In genomic region chr4:169650227-169650936, GRCh38 we compare ENCODE assay signal across 30 cellular contexts. TPM values are rescaled to one million over a fixed set of nuclear protein-coding genes. Genes with fewer than 3 reads are reported as not detected.
DNase-seq lines count a peak whose midpoint lies in the region; ATAC-seq, FAIRE-seq and TF ChIP-seq lines count a peak whose summit lies in the region.
"Had no signal": no experiment of that assay in that cellular context is flagged by ENCODE, and none has a peak within 500 bp of the region (broad histone marks: within the 10 kb centered on the region; RNA-seq: fewer than 3 reads in every experiment).

No MANE protein-coding gene starts in this region.

- no peaks in the 10 kb centered on the region for H3K27me3 Mint-ChIP-seq in CD8-positive, alpha-beta memory T cell
- H3K27me3 Mint-ChIP-seq: activated naive CD8-positive, alpha-beta T cell; central memory CD8-positive, alpha-beta T cell; T-cell had no signal

- H3K27me3 ChIP-seq in CD8-positive, alpha-beta memory T cell (ENCODE audit: insufficient read depth, low read length, poor library complexity, severe bottlenecking): no peaks in the 10 kb centered on the region
- H3K27me3 ChIP-seq in K562 (ENCODE audit: control insufficient read depth in 2 of 2, insufficient read depth in 2 of 2, low read length in 2 of 2) (no peaks in the 10 kb centered on the region), hepatocyte (no peaks in the 10 kb centered on the region), psoas muscle (ENCODE audit: insufficient read depth in 3 of 3, low read length in 2 of 3) (no peaks in the 10 kb centered on the region), ovary (no peaks in the 10 kb centered on the region)
- H3K27me3 ChIP-seq: ascending aorta, BLaER1, neutrophil, SJCRH30, tibial nerve had no signal

- H3K79me2 ChIP-seq in K562 (ENCODE audit: control insufficient read depth, insufficient read depth, low read length) (peaks cover 60% of the 10 kb centered on the region), hepatocyte (peaks cover 65% of the 10 kb centered on the region)

- H3K36me3 Mint-ChIP-seq in CD8-positive, alpha-beta memory T cell: peaks cover 9 to 23% (median 10%) of the 10 kb centered on the region in 3 donors

- peaks cover 14 to 54% (median 49%) of the 10 kb centered on the region in 3 donors for H3K4me1 Mint-ChIP-seq in CD8-positive, alpha-beta memory T cell

- TF ChIP-seq EP300 in K562 (IDR thresholded peaks at IDR 0.05; ENCODE audit: low read length) (no peak), ovary (IDR thresholded peaks at IDR 0.05) (no peak)

- no peaks in the 10 kb centered on the region for H3K9me1 ChIP-seq in K562 (ENCODE audit: control insufficient read depth, insufficient read depth, low read length)

- DNase-seq in CD8-positive, alpha-beta memory T cell: no peak
- DNase-seq in K562 (ENCODE audit: extremely low read depth in 1 of 4, low spot score in 3 of 4) (no peak), hepatocyte (ENCODE audit: low spot score) (no peak), psoas muscle (no peak), ovary (no peak), frontal cortex (ENCODE audit: low spot score in 2 of 2) (no peak), COLO829 (ENCODE audit: low spot score) (no peak)
- DNase-seq: activated CD8-positive, alpha-beta T cell treated with anti-CD3 and anti-CD28 coated beads, Interleukin-2, amount 10 ng/mL, durations not matched to agents 7 days and 5 days; Caco-2; dermis blood vessel endothelial cell; GDM1; KBM-7; mesenchymal stem cell; MM.1S; NCI-H1417 treated with DMSO at 0.1 percent for 48 hours; NCI-H2081; NCI-H226; SJCRH30; stimulated activated CD4-positive, alpha-beta T cell treated with anti-CD3 and anti-CD28 coated beads, Interleukin-1b, Interleukin-23, amount 100 ng/mL, for 48 hours; stimulated activated CD8-positive, alpha-beta memory T cell treated with anti-CD3 and anti-CD28 coated beads, Interleukin-4, amount 100 ng/mL, for 48 hours; T-cell had no signal

- H3K9me2 ChIP-seq in hepatocyte (replicated peaks; ENCODE audit: insufficient read depth): no peaks in the 10 kb centered on the region

- H3K9me3 ChIP-seq in CD8-positive, alpha-beta memory T cell (ENCODE audit: low read length): no peaks in the 10 kb centered on the region
- H3K9me3 ChIP-seq in K562 (replicated peaks; ENCODE audit: control insufficient read depth, insufficient read depth, low read depth, low read length) (no peaks in the 10 kb centered on the region; the same call in 1 of the 2 replicates), hepatocyte (ENCODE audit: low read depth) (no peaks in the 10 kb centered on the region), psoas muscle (no peaks in the 10 kb centered on the region), ovary (no peaks in the 10 kb centered on the region)
- H3K9me3 ChIP-seq: ascending aorta, Caco-2, neutrophil, SJCRH30, tibial nerve had no signal

- H3K27ac Mint-ChIP-seq in CD8-positive, alpha-beta memory T cell: peak overlapping the region in 1 of 8 donors; percentile 4
- H3K27ac Mint-ChIP-seq: activated CD8-positive, alpha-beta T cell treated with anti-CD3 and anti-CD28 coated beads, Interleukin-2, amount 10 ng/mL, durations not matched to agents 7 days and 5 days; activated naive CD8-positive, alpha-beta T cell; T-cell had no signal

- intact Hi-C loops in K562 (cut with micrococcal nuclease) (no loop called here), psoas muscle (cut with DNase I) (no loop called here), ovary (cut with DNase I) (no loop called here)

- POLR2A ChIA-PET in CD8-positive, alpha-beta memory T cell (lab: Charles Lee): no interaction called here
- POLR2A ChIA-PET in K562 (lab: Yijun Ruan, JAX): interaction anchor here (0.7 to 5.1 kb wide), 9 partner anchors 8 to 42 kb away, joined by 3 to 46 read pairs (median 3); no protein-coding TSS in a partner anchor

- peak overlapping the region in 1 of 2 experiments; percentile 57; a peak in 3 of 4 replicates for H3K9ac ChIP-seq in K562 (ENCODE audit: insufficient read depth in 1 of 2, low read depth in 2 of 2, low read length in 2 of 2)
- H3K9ac ChIP-seq: BLaER1 had no signal

- H4K20me1 ChIP-seq in K562 (replicated peaks; ENCODE audit: control insufficient read depth, insufficient read depth, low read length) (no peaks in the 10 kb centered on the region), hepatocyte (ENCODE audit: insufficient read depth, poor library complexity, severe bottlenecking) (no peaks in the 10 kb centered on the region)

- H3K4me2 ChIP-seq in K562 (ENCODE audit: insufficient read depth, low read length) (peak overlapping the region; percentile 21; the same call in 1 of the 2 replicates), hepatocyte (peak overlapping the region; percentile 6)
- H3K4me2 ChIP-seq: BLaER1, smooth muscle cell had no signal

- no peak overlapping the region for H3K4me3 ChIP-seq in CD8-positive, alpha-beta memory T cell (ENCODE audit: low read length)
- H3K4me3 ChIP-seq in K562 (no peak overlapping the region), hepatocyte (no peak overlapping the region), psoas muscle (peak overlapping the region; percentile 11), ovary (no peak overlapping the region)
- H3K4me3 ChIP-seq: ascending aorta, BLaER1, SJCRH30, smooth muscle cell, tibial nerve had no signal

- FAIRE-seq in K562 (lab: Jason Lieb, UNC): no peak
- FAIRE-seq in frontal cortex (lab: Jason Lieb, UNC): no peak
- FAIRE-seq: TTC549 had no signal

- no TSS peak for BruUV-seq in K562 (replicated peaks; lab: Mats Ljungman, UMichigan)

- H3K27ac ChIP-seq in CD8-positive, alpha-beta memory T cell (ENCODE audit: low read depth, low read length): peak overlapping the region; percentile 41
- H3K27ac ChIP-seq in K562 (ENCODE audit: extremely low read depth, low read depth, low read length): peak overlapping the region; percentile 70
- peak overlapping the region; percentile 6 for H3K27ac ChIP-seq in hepatocyte
- peak overlapping the region; percentile 64 for H3K27ac ChIP-seq in psoas muscle
- no peak overlapping the region for H3K27ac ChIP-seq in ovary
- H3K27ac ChIP-seq: BLaER1, neutrophil, SJCRH30 had no signal

- in situ Hi-C loops in K562 (cut with MboI): no loop called here

- no peak overlapping the region for H3K4me3 Mint-ChIP-seq in CD8-positive, alpha-beta memory T cell
- H3K4me3 Mint-ChIP-seq: activated CD8-positive, alpha-beta T cell treated with anti-CD3 and anti-CD28 coated beads, Interleukin-2, amount 10 ng/mL, durations not matched to agents 7 days and 5 days; activated naive CD8-positive, alpha-beta T cell; central memory CD8-positive, alpha-beta T cell; T-cell had no signal

- 14% methylated on average over 3 of the region's 3 CpGs for WGBS in K562 (ENCODE audit: insufficient coverage, low coverage, missing lambda C conversion rate)
- 89% methylated on average over 3 of the region's 3 CpGs for WGBS in hepatocyte (ENCODE audit: low lambda C conversion rate, missing lambda C conversion rate)
- 33 to 56% (median 34%) methylated on average over 3 of the region's 3 CpGs for WGBS in psoas muscle, 3 donors
- 77 to 89% (median 82%) methylated on average over 3 of the region's 3 CpGs for WGBS in ovary, 3 donors

- ATAC-seq in K562 (peak; percentile 41), psoas muscle (peak in 3 of 4 donors; percentile 59 to 72 (median 62)), HG02798 (IDR thresholded peaks at IDR 0.05; ENCODE audit: poor library complexity, unreplicated experiment) (no peak)
- ATAC-seq: activated CD8-positive, alpha-beta T cell treated with anti-CD3 and anti-CD28 coated beads, Interleukin-2, amount 10 ng/mL, durations not matched to agents 7 days and 5 days; T-cell had no signal

- CTCF ChIA-PET in CD8-positive, alpha-beta memory T cell (lab: Charles Lee): interaction anchor here (1.4 kb wide), 1 partner anchor 31 kb away, joined by 7 read pairs; the partner anchor contains the start of gene CLCN3
- CTCF ChIA-PET in K562 (lab: Yijun Ruan, JAX; ENCODE audit: low intra/inter-chr PET ratio): no interaction called here

- TF ChIP-seq CTCF in K562 (IDR thresholded peaks at IDR 0.05 in 2 of 3, conservative IDR thresholded peaks at IDR 0.05 in 1 of 3; ENCODE audit: insufficient read depth in 2 of 3, low read depth in 1 of 3, low read length in 3 of 3): no peak
- no peak for TF ChIP-seq CTCF in hepatocyte (IDR thresholded peaks at IDR 0.05; ENCODE audit: poor library complexity)
- TF ChIP-seq CTCF in psoas muscle (IDR thresholded peaks at IDR 0.05): no peak
- no peak for TF ChIP-seq CTCF in ovary (IDR thresholded peaks at IDR 0.05)

- TF ChIP-seq POLR2A in K562 (conservative IDR thresholded peaks at IDR 0.05) (no peak), ovary (IDR thresholded peaks at IDR 0.05) (no peak)

- no peaks in the 10 kb centered on the region for H3K9me3 Mint-ChIP-seq in CD8-positive, alpha-beta memory T cell
- H3K9me3 Mint-ChIP-seq: central memory CD8-positive, alpha-beta T cell; T-cell had no signal

- H2AFZ ChIP-seq in K562 (ENCODE audit: low read depth, low read length): peak overlapping the region; percentile 57
- no peak overlapping the region for H2AFZ ChIP-seq in hepatocyte

- H3K4me1 ChIP-seq in CD8-positive, alpha-beta memory T cell (ENCODE audit: insufficient read depth, low read length): no peaks in the 10 kb centered on the region
- peaks cover 4 to 20% of the 10 kb centered on the region in 2 experiments; a peak in 3 of 5 replicates for H3K4me1 ChIP-seq in K562 (replicated peaks in 1 of 2; ENCODE audit: control insufficient read depth in 2 of 2, insufficient read depth in 2 of 2, low read length in 2 of 2)
- H3K4me1 ChIP-seq in hepatocyte (ENCODE audit: insufficient read depth): peaks cover 18% of the 10 kb centered on the region
- peaks cover 26% of the 10 kb centered on the region for H3K4me1 ChIP-seq in psoas muscle
- H3K4me1 ChIP-seq in ovary (ENCODE audit: insufficient read depth): no peaks in the 10 kb centered on the region
- H3K4me1 ChIP-seq: BLaER1, SJCRH30 had no signal

- no peaks in the 10 kb centered on the region for H3K36me3 ChIP-seq in CD8-positive, alpha-beta memory T cell (ENCODE audit: insufficient read depth, low read length)
- peaks cover 16% of the 10 kb centered on the region; the same call in 2 of the 3 replicates for H3K36me3 ChIP-seq in K562 (ENCODE audit: control insufficient read depth, insufficient read depth, low read length)
- no peaks in the 10 kb centered on the region for H3K36me3 ChIP-seq in hepatocyte (replicated peaks; ENCODE audit: insufficient read depth, low read depth)
- no peaks in the 10 kb centered on the region for H3K36me3 ChIP-seq in psoas muscle (ENCODE audit: insufficient read depth in 1 of 2, low read depth in 1 of 2)
- no peaks in the 10 kb centered on the region for H3K36me3 ChIP-seq in ovary
- H3K36me3 ChIP-seq: ascending aorta, neutrophil, SJCRH30, tibial nerve had no signal

- TF ChIP-seq RAD21 in K562 (CRISPR knock-in tag; conservative IDR thresholded peaks at IDR 0.05 in 1 of 2, IDR thresholded peaks at IDR 0.05 in 1 of 2): no peak

RNA-seq across cellular contexts. Expression of gene CLCN3, which starts 30.0 kb away (rescaled TPM):
- 10 to 100 TPM; 23.3 to 24.5 TPM for total RNA-seq in CD8-positive, alpha-beta memory T cell
- polyA plus RNA-seq in CD8-positive, alpha-beta memory T cell: 12.8 TPM
- 50.5 and 176 TPM in 2 replicates for total RNA-seq in K562 (2011; cell fraction: chromatin; rRNA removed; ENCODE audit: low replicate concordance)
- 36.2 and 41.2 TPM in 2 replicates for total RNA-seq in K562 (2011; cell fraction: nucleolus; rRNA removed)
- 79.1 and 117 TPM in 2 replicates for total RNA-seq in K562 (2011; cell fraction: nucleoplasm; rRNA removed)
- 28.0 and 28.4 TPM in 2 replicates for total RNA-seq in K562 (2014; rRNA removed)
- total RNA-seq in K562 (2014; rRNA removed; fragmentation: Illumina TruSeq; extraction: Trizol): 48.1 and 60.1 TPM in 2 replicates
- 38.2 and 38.5 TPM in 2 replicates for total RNA-seq in K562 (2015; rRNA removed; fragmentation: Illumina TruSeq; extraction: Trizol)
- total RNA-seq in K562 (2021): 44.8 and 46.3 TPM in 2 replicates
- 46.9 and 60.6 TPM in 2 replicates for polyA plus RNA-seq in K562 (2011; rRNA removed)
- polyA plus RNA-seq in K562 (2011; cell fraction: cytosol; rRNA removed): 18.1 and 24.5 TPM in 2 replicates
- polyA plus RNA-seq in K562 (2011; cell fraction: nucleus; rRNA removed): 15.1 and 21.3 TPM in 2 replicates
- polyA plus RNA-seq in K562 (2012): 28.2 and 30.6 TPM in 2 replicates
- polyA plus RNA-seq in K562 (2014; fragmentation: Illumina TruSeq; extraction: Trizol): 35.1 and 43.6 TPM in 2 replicates
- 10 to 100 TPM; 12.7 to 22.8 TPM for polyA plus RNA-seq in K562 (2014; fragmentation: Nextera tagmentation; extraction: Ambion mirVana)
- polyA plus RNA-seq in K562 (2014; rRNA removed): 30.8 and 35.5 TPM in 2 replicates
- 169 and 177 TPM in 2 replicates for polyA minus RNA-seq in K562 (2011; rRNA and poly(A)+ RNA removed)
- 28.0 and 38.7 TPM in 2 replicates for polyA minus RNA-seq in K562 (2011; cell fraction: cytosol; rRNA and poly(A)+ RNA removed)
- 23.8 and 47.7 TPM in 2 replicates for polyA minus RNA-seq in K562 (2011; cell fraction: nucleus; rRNA and poly(A)+ RNA removed)
- total RNA-seq in hepatocyte: 38.4 and 41.2 TPM in 2 replicates
- 11.0 and 14.9 TPM in 2 replicates for polyA plus RNA-seq in hepatocyte
- total RNA-seq in psoas muscle: 10 to 100 TPM; 24.3 to 32.3 (median 25.6) TPM
- 10 to 100 TPM in 2 of 3 donors, 1 to 10 TPM in 1; 7.9 to 23.5 (median 10.5) TPM for polyA plus RNA-seq in psoas muscle
- total RNA-seq in ovary: 10 to 100 TPM; 18.8 to 38.5 (median 29.6) TPM
- polyA plus RNA-seq in ovary: 10 to 100 TPM; 11.8 to 35.3 TPM
- 92.9 TPM for total RNA-seq in frontal cortex

RNA-seq across cellular contexts. Expression of gene NEK1, which starts 38.0 kb away (rescaled TPM):
- total RNA-seq in CD8-positive, alpha-beta memory T cell: 10 to 100 TPM; 11.6 to 11.7 TPM
- polyA plus RNA-seq in CD8-positive, alpha-beta memory T cell: 10.5 TPM
- total RNA-seq in K562 (2011; cell fraction: chromatin; rRNA removed; ENCODE audit: low replicate concordance): 29.0 and 61.5 TPM in 2 replicates
- 20.3 and 30.8 TPM in 2 replicates for total RNA-seq in K562 (2011; cell fraction: nucleolus; rRNA removed)
- total RNA-seq in K562 (2011; cell fraction: nucleoplasm; rRNA removed): 35.7 and 51.3 TPM in 2 replicates
- total RNA-seq in K562 (2014; rRNA removed): 7.1 and 8.3 TPM in 2 replicates
- 10.7 and 11.9 TPM in 2 replicates for total RNA-seq in K562 (2014; rRNA removed; fragmentation: Illumina TruSeq; extraction: Trizol)
- 9.2 and 10.3 TPM in 2 replicates for total RNA-seq in K562 (2015; rRNA removed; fragmentation: Illumina TruSeq; extraction: Trizol)
- total RNA-seq in K562 (2021): 15.7 and 18.2 TPM in 2 replicates
- 12.0 and 12.7 TPM in 2 replicates for polyA plus RNA-seq in K562 (2011; rRNA removed)
- 3.3 and 5.6 TPM in 2 replicates for polyA plus RNA-seq in K562 (2011; cell fraction: cytosol; rRNA removed)
- polyA plus RNA-seq in K562 (2011; cell fraction: nucleus; rRNA removed): 10.7 and 12.7 TPM in 2 replicates
- polyA plus RNA-seq in K562 (2012): 8.9 and 13.0 TPM in 2 replicates
- 13.5 and 15.2 TPM in 2 replicates for polyA plus RNA-seq in K562 (2014; fragmentation: Illumina TruSeq; extraction: Trizol)
- polyA plus RNA-seq in K562 (2014; fragmentation: Nextera tagmentation; extraction: Ambion mirVana): 1 to 10 TPM; 6.2 to 9.0 TPM
- polyA plus RNA-seq in K562 (2014; rRNA removed): 9.8 and 11.2 TPM in 2 replicates
- 21.3 and 22.2 TPM in 2 replicates for polyA minus RNA-seq in K562 (2011; rRNA and poly(A)+ RNA removed)
- 4.9 and 10.8 TPM in 2 replicates for polyA minus RNA-seq in K562 (2011; cell fraction: cytosol; rRNA and poly(A)+ RNA removed)
- 27.1 and 36.1 TPM in 2 replicates for polyA minus RNA-seq in K562 (2011; cell fraction: nucleus; rRNA and poly(A)+ RNA removed)
- 7.8 and 8.1 TPM in 2 replicates for total RNA-seq in hepatocyte
- polyA plus RNA-seq in hepatocyte: 10.4 and 10.7 TPM in 2 replicates
- 1 to 10 TPM; 7.6 to 8.8 (median 8.3) TPM for total RNA-seq in psoas muscle
- polyA plus RNA-seq in psoas muscle: 1 to 10 TPM; 3.0 to 3.6 (median 3.4) TPM
- 10 to 100 TPM; 20.3 to 29.5 (median 23.9) TPM for total RNA-seq in ovary
- polyA plus RNA-seq in ovary: 1 to 10 TPM; 8.7 to 9.8 TPM
- 28.1 TPM for total RNA-seq in frontal cortex

Comparison
In these comparisons a context has a peak if more than half of its experiments do, and no peak if none do; other contexts are left out.
1. H3K27ac ChIP-seq: peak in CD8-positive, alpha-beta memory T cell (single experiment), K562 (single experiment), hepatocyte (single experiment) and psoas muscle (single experiment); none in ovary (0 of 2).